In the genomic region with DNA sequence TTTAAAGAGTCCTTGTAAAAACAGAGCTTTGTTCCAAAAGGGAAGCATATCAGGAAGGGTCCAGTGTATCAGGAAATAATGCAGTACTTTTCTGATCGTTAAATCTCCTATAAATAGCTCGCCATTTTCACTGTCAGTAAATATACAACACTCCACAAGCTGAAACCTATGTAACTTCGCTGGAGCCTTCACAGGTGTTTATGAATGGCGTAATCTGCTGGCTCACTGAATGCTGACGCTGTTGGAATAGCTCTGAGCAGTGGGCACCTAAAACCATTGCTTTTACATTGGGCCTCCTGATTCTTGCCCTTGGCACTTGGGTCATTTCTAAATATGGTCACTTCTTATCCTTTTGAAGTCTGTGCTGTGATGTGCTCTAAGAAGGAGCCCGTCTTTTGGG, we compare ENCODE assay signal across 24 cellular contexts. TPM values are rescaled to one million over a fixed set of nuclear protein-coding genes. Genes with fewer than 3 reads are reported as not detected.
DNase-seq lines count a peak whose midpoint lies in the region; ATAC-seq and TF ChIP-seq lines count a peak whose summit lies in the region.
"Had no signal": no experiment of that assay in that cellular context is flagged by ENCODE, and none has a peak within 500 bp of the region (broad histone marks: within the 10 kb centered on the region; RNA-seq: fewer than 3 reads in every experiment).

No MANE protein-coding gene starts in this region.

- no peak overlapping the region for H3K27ac Mint-ChIP-seq in type B pancreatic cell
- H3K27ac Mint-ChIP-seq: CD4-positive, alpha-beta T cell; GM23338 had no signal

- H3K4me3 ChIP-seq in NB4 (ENCODE audit: low read depth, low read length) (peak overlapping the region; percentile 33), lower lobe of right lung (no peak overlapping the region)
- H3K4me3 ChIP-seq: BLaER1, GM23338, HAP-1, MG63 had no signal

- peaks cover 18% of the 10 kb centered on the region for H3K4me1 Mint-ChIP-seq in type B pancreatic cell (ENCODE audit: unreplicated experiment)

- no peak for TF ChIP-seq POLR2A in NB4 (IDR thresholded peaks at IDR 0.05; ENCODE audit: extremely low read depth, insufficient read length)

- H3K27me3 ChIP-seq in lower lobe of right lung (ENCODE audit: low read depth) = peaks cover 32% of the 10 kb centered on the region
- H3K27me3 ChIP-seq: MG63 had no signal

- H3K27ac ChIP-seq in angular gyrus (ENCODE audit: low read depth, low read length) (peak overlapping the region; percentile 57), lower lobe of right lung (peak overlapping the region; percentile 42)
- H3K27ac ChIP-seq: BLaER1 had no signal

- peak in 1 of 2 donors; percentile 42 for ATAC-seq in lower lobe of right lung
- ATAC-seq in HG03196 (IDR thresholded peaks at IDR 0.05; ENCODE audit: unreplicated experiment) = no peak
- no peak for ATAC-seq in GM21619 (IDR thresholded peaks at IDR 0.05; ENCODE audit: unreplicated experiment)
- ATAC-seq: GM23338 had no signal

- H3K9me3 ChIP-seq in lower lobe of right lung = no peaks in the 10 kb centered on the region
- H3K9me3 ChIP-seq: BLaER1, Caco-2, HAP-1, MG63 had no signal

- H3K27me3 Mint-ChIP-seq in type B pancreatic cell = peaks cover 56% of the 10 kb centered on the region

- no peaks in the 10 kb centered on the region for H3K36me3 ChIP-seq in lower lobe of right lung
- H3K36me3 ChIP-seq: BLaER1, HAP-1, MG63 had no signal

- DNase-seq in NB4 (ENCODE audit: low read depth) = no peak
- no peak for DNase-seq in lower lobe of right lung
- DNase-seq in type B pancreatic cell (ENCODE audit: extremely low spot score, unreplicated experiment) = no peak
- no peak for DNase-seq in HUDEP-2 (lab: John Stamatoyannopoulos, UW; ENCODE audit: unreplicated experiment in 76 of 76)
- no peak for DNase-seq in activated effector memory CD4-positive, alpha-beta T cell treated with anti-CD3 and anti-CD28 coated beads, Interleukin-2, amount 50 U/mL, for 16 hours
- DNase-seq: Caco-2; CD4-positive, alpha-beta T cell; DMS 273 treated with DMSO at 0.1 percent for 48 hours; Kasumi-1; MG63; NCI-H1092 treated with DMSO at 0.1 percent for 48 hours; NCI-H1436 treated with DMSO at 0.1 percent for 48 hours; NCI-H2029 treated with DMSO at 0.1 percent for 48 hours; NCI-H2171; NCI-H345; NCI-H524; NCI-H82; Right ventricle myocardium superior had no signal

- H3K4me3 Mint-ChIP-seq in type B pancreatic cell = peak overlapping the region; percentile 22
- H3K4me3 Mint-ChIP-seq: CD4-positive, alpha-beta T cell; GM23338 had no signal

- H3K36me3 Mint-ChIP-seq in type B pancreatic cell = no peaks in the 10 kb centered on the region

- intact Hi-C loops in lower lobe of right lung (cut with DNase I) = no loop called here

- H3K4me1 ChIP-seq in lower lobe of right lung = peaks cover 29% of the 10 kb centered on the region
- H3K4me1 ChIP-seq: Caco-2 had no signal

- no peak for TF ChIP-seq CTCF in NB4 (IDR thresholded peaks at IDR 0.05; ENCODE audit: low read depth, low read length)
- TF ChIP-seq CTCF in lower lobe of right lung (IDR thresholded peaks at IDR 0.05) = no peak
- no peak for TF ChIP-seq CTCF in type B pancreatic cell (conservative IDR thresholded peaks at IDR 0.05)

- no peaks in the 10 kb centered on the region for H3K9me3 Mint-ChIP-seq in type B pancreatic cell
- H3K9me3 Mint-ChIP-seq: CD4-positive, alpha-beta T cell; GM23338 had no signal

RNA-seq across cellular contexts. Expression of a gene that starts 4.3 kb away (rescaled TPM):
- 13.2 TPM for total RNA-seq in lower lobe of right lung
- 4.8 and 5.3 TPM in 2 replicates for total RNA-seq in type B pancreatic cell (ENCODE audit: low replicate concordance)
- total RNA-seq: CD4-positive, alpha-beta T cell had no signal
